10 cellular contexts compared by ENCODE assay signal in the genomic region with DNA sequence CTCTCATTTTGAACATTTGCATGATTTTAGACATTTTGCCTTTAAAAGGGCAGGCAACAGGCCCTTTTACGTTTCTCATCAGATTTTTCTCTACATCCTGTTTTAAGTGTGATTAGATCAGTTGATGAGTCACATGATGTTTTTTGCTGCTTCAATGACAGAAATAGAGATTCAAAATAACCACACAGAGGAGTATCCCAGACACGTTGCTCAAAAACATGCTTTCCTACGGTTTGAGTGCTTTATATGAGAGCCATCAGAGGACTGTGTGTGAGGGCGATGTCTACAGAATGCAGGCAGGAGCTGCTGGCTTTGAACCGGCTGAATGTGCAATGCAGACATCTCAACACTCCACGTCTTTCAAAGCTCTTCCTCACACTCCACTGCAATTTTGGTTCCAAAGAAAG. TPM values are rescaled to one million over a fixed set of nuclear protein-coding genes. Genes with fewer than 3 reads are reported as not detected.
DNase-seq lines count a peak whose midpoint lies in the region; ATAC-seq, FAIRE-seq and TF ChIP-seq lines count a peak whose summit lies in the region.
"Had no signal": no experiment of that assay in that cellular context is flagged by ENCODE, and none has a peak within 500 bp of the region (broad histone marks: within the 10 kb centered on the region; RNA-seq: fewer than 3 reads in every experiment).

No MANE protein-coding gene starts in this region.

- peak overlapping the region; percentile 70 for H3K27ac ChIP-seq in GM23248
- peak overlapping the region; percentile 0 for H3K27ac ChIP-seq in colonic mucosa
- H3K27ac ChIP-seq in skin epidermis = peak overlapping the region in 16 of 21 experiments; percentile 4 to 90 (median 69)
- H3K27ac ChIP-seq: esophagus muscularis mucosa had no signal

- H3F3A ChIP-seq in GM23248 (ENCODE audit: insufficient read depth) = peaks cover 33% of the 10 kb centered on the region

- 0 out of 2 replicates have a peak overlapping the region, but pooled peaks have one; percentile 12 for H3K4me3 ChIP-seq in GM23248
- no peak overlapping the region for H3K4me3 ChIP-seq in colonic mucosa
- H3K4me3 ChIP-seq in skin epidermis = no peak overlapping the region
- H3K4me3 ChIP-seq: esophagus muscularis mucosa had no signal

- H4K20me1 ChIP-seq in GM23248 (ENCODE audit: insufficient read depth) = no peaks in the 10 kb centered on the region

- 18 to 19% methylated on average over 6 of the region's 6 CpGs for WGBS in GM23248 (ENCODE audit: low coverage in 1 of 2, low lambda C conversion rate in 2 of 2, missing lambda C conversion rate in 2 of 2), 2 experiments

- TF ChIP-seq POLR2A in GM12892 (IDR thresholded peaks at IDR 0.05; ENCODE audit: low read depth, low read length) = no peak

- peak overlapping the region; percentile 33 for H3K4me2 ChIP-seq in GM23248 (ENCODE audit: unreplicated experiment)

- H3K4me1 ChIP-seq in GM23248 (ENCODE audit: insufficient read depth) (peaks cover 18% of the 10 kb centered on the region), colonic mucosa (no peaks in the 10 kb centered on the region)

- TF ChIP-seq CTCF in colonic mucosa (IDR thresholded peaks at IDR 0.05) = no peak

- H3K36me3 ChIP-seq in GM23248 (ENCODE audit: low read depth) (0 out of 2 replicates have a peak, but pooled peaks cover 5% of the 10 kb centered on the region), colonic mucosa (no peaks in the 10 kb centered on the region)

- ATAC-seq in HG02981 (IDR thresholded peaks at IDR 0.05; ENCODE audit: unreplicated experiment) = no peak

- H3K9me3 ChIP-seq in GM23248 (ENCODE audit: low read depth) (no peaks in the 10 kb centered on the region), colonic mucosa (no peaks in the 10 kb centered on the region)
- H3K9me3 ChIP-seq: esophagus muscularis mucosa had no signal

- peak overlapping the region; percentile 43 for H3K9ac ChIP-seq in GM23248
- H3K9ac ChIP-seq in colonic mucosa (ENCODE audit: low read depth in 2 of 2, low read length in 2 of 2) = no peak overlapping the region

- intact Hi-C loops in colonic mucosa (cut with DNase I) = no loop called here

- H3K9me2 ChIP-seq in GM23248 (ENCODE audit: insufficient read depth) = no peaks in the 10 kb centered on the region

- peak overlapping the region; percentile 12; the same call in 1 of the 2 replicates for H2AFZ ChIP-seq in GM23248

- in situ Hi-C loops in GM23248 (cut with MboI) = no loop called here

- H3K27me3 ChIP-seq in GM23248 (replicated peaks; ENCODE audit: insufficient read depth) (no peaks in the 10 kb centered on the region), colonic mucosa (no peaks in the 10 kb centered on the region)
- H3K27me3 ChIP-seq: esophagus muscularis mucosa had no signal

- no peak for FAIRE-seq in GM12892 (lab: Jason Lieb, UNC)

- no peaks in the 10 kb centered on the region for H3K79me2 ChIP-seq in GM23248 (ENCODE audit: insufficient read depth)

- DNase-seq in GM23248 = peak; percentile 77
- DNase-seq in T-helper 22 cell (ENCODE audit: low read depth) = peak; percentile 38
- DNase-seq in colonic mucosa = no peak
- DNase-seq in GM12892 (ENCODE audit: insufficient read length) = no peak
- DNase-seq in NCI-H82 treated with DMSO at 0.1 percent for 48 hours (lab: John Stamatoyannopoulos, UW; ENCODE audit: unreplicated experiment) = no peak
- no peak for DNase-seq in DMS153 (lab: John Stamatoyannopoulos, UW)
- DNase-seq: NCI-H510A had no signal

RNA-seq across cellular contexts. Expression of a gene that starts 42.1 kb away (rescaled TPM):
- 24.4 and 36.8 TPM in 2 replicates for total RNA-seq in GM23248 (2014; rRNA removed; shearing (Covaris generic))
- 12.8 and 13.7 TPM in 2 replicates for polyA plus RNA-seq in GM23248 (2016; fragmentation: Nextera tagmentation; extraction: Ambion mirVana)
- 10 to 100 TPM; 28.8 to 32.9 TPM for total RNA-seq in colonic mucosa
- polyA plus RNA-seq in GM12892 (2012; ENCODE audit: missing spikeins) = 13.8 TPM

Comparison
In these comparisons a context has a peak if more than half of its experiments do, and no peak if none do; other contexts are left out.
1. DNase-seq: peak in GM23248 (single experiment) and T-helper 22 cell (single experiment); none in colonic mucosa (single experiment), GM12892 (single experiment), NCI-H82 treated with DMSO at 0.1 percent for 48 hours (single experiment) and DMS153 (single experiment).
2. H3K27ac ChIP-seq: peak in every context shown above with its lines; median percentile 70 in GM23248; 69 in skin epidermis; 0 in colonic mucosa.